Comparison of ENCODE assay signal across 8 cellular contexts in the genomic region with DNA sequence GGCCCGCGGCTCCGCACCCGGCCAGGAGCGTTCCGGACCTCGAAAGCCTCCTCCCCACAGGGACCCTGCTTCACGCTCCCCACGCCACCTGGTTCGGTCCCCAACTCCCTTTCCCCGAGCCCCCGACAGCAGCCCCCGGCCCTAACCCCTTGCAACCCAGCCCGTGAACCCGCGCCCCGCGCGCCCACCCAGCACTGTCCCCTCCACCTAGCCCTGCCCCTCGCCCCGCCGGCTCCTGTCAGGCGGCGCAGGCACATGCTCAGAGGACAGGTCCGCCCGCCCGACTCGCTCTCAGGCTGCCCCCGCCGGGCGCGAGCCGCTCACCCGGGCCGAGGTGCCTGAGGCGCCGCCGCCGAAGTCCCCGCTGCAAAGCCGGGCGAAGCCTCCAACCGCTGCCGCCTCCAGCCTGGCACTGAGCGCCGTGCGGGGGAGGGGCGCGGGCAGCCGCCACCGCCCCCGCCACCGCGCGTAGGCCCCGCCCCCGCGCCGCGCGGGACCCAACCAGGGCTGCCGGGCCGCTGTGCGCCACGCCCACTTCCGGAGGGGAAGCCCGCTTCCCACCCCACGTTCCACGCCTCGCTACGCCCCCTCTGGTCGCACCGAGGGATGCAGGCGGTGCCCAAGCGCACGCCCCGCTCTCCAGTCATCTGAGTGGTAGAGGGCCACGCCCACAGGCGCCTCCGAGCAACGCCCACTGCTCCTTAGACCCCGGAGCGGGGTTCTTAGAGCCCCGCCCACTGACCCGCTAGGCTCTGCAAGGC. TPM values are rescaled to one million over a fixed set of nuclear protein-coding genes. Genes with fewer than 3 reads are reported as not detected.
A peak's percentile ranks its signal among the peaks of the same experiment; 100 is the strongest.
DNase-seq lines count a peak whose midpoint lies in the region; ATAC-seq, FAIRE-seq and TF ChIP-seq lines count a peak whose summit lies in the region.

A gene (minus strand): TSS at position 414 of the 761 bp plus-strand sequence. CDS start 30,200 bp downstream, outside the sequence.

- H3K9me1 ChIP-seq in keratinocyte (ENCODE audit: control insufficient read depth, extremely low read depth, insufficient read depth, low read length): no peaks in the 10 kb centered on the region

- TF ChIP-seq CTCF in AG09319 (IDR thresholded peaks at IDR 0.05; ENCODE audit: low read depth, low read length): peak; percentile 71
- TF ChIP-seq CTCF in keratinocyte (optimal IDR thresholded peaks at IDR 0.05 in 1 of 3, IDR thresholded peaks at IDR 0.05 in 1 of 3, conservative IDR thresholded peaks at IDR 0.05 in 1 of 3; ENCODE audit: extremely low read depth in 1 of 3, insufficient read depth in 2 of 3, low read length in 3 of 3): peak; percentile 73 to 94 (median 90)

- peak within 1 kb of the TSS; percentile 98 for H3K9ac ChIP-seq in keratinocyte (ENCODE audit: control insufficient read depth, extremely low read depth, insufficient read depth, low read length)

- in situ Hi-C loops in GM18951 (cut with MboI; ENCODE audit: low sequenced_read_pairs, unreplicated experiment): no loop called here

- peak; percentile 77 for ATAC-seq in HG03196 (IDR thresholded peaks at IDR 0.05; ENCODE audit: unreplicated experiment)
- peak; percentile 76 to 77 for ATAC-seq in activated CD4-positive, CD25-positive, alpha-beta regulatory T cell treated with anti-CD3 and anti-CD28 coated beads, Interleukin-2, amount 50 U/mL, for 24 hours

- dilution Hi-C loops in keratinocyte (cut with MboI; ENCODE audit: extremely low pct_ligation_motif_present, low sequenced_read_pairs): no loop called here

- H3K79me2 ChIP-seq in keratinocyte (ENCODE audit: control insufficient read depth, insufficient read depth, low read length): peaks cover 47% of the 10 kb centered on the region

- peaks cover 55% of the 10 kb centered on the region for H3K4me1 ChIP-seq in keratinocyte (ENCODE audit: control insufficient read depth, extremely low read depth, insufficient read depth, low read length)

- H2AFZ ChIP-seq in keratinocyte (ENCODE audit: control insufficient read depth, low read length): peak within 1 kb of the TSS; percentile 86

- peaks cover 1 to 4% of the 10 kb centered on the region in 2 experiments for H3K36me3 ChIP-seq in keratinocyte (ENCODE audit: control insufficient read depth in 2 of 2, extremely low read depth in 1 of 2, insufficient read depth in 2 of 2, low read length in 2 of 2)

- H3K27me3 ChIP-seq in keratinocyte (ENCODE audit: control insufficient read depth, extremely low read depth, insufficient read depth, low read length): no peaks in the 10 kb centered on the region

- TF ChIP-seq POLR2A in GM18951 (IDR thresholded peaks at IDR 0.05; ENCODE audit: extremely low read depth, insufficient read depth, insufficient read length): peak; percentile 86

- peak within 1 kb of the TSS; percentile 90 to 99 (median 93) for H3K4me3 ChIP-seq in keratinocyte (ENCODE audit: control insufficient read depth in 2 of 3, extremely low read depth in 1 of 3, insufficient read depth in 2 of 3, low read depth in 1 of 3, low read length in 3 of 3)

- peak; percentile 88 for DNase-seq in AG09319 (ENCODE audit: extremely low read depth, low read depth)
- DNase-seq in NCI-H226: peak; percentile 90
- peak; percentile 92 for DNase-seq in cerebellar cortex (ENCODE audit: low spot score)
- DNase-seq in keratinocyte (ENCODE audit: low read depth, low spot score): peak; percentile 77
- DNase-seq in stimulated activated CD4-positive, alpha-beta T cell treated with anti-CD3 and anti-CD28 coated beads, Interleukin-15, amount 100 ng/mL, for 1 hour (ENCODE audit: low read depth in 1 of 2, low spot score in 1 of 2): peak; percentile 89 to 90

- no peak for FAIRE-seq in keratinocyte (lab: Jason Lieb, UNC)

- H4K20me1 ChIP-seq in keratinocyte (ENCODE audit: control insufficient read depth, extremely low read depth, insufficient read depth, low read length): peaks cover 5% of the 10 kb centered on the region

- H3K27ac ChIP-seq in keratinocyte (ENCODE audit: control insufficient read depth, insufficient read depth, low read length): peak within 1 kb of the TSS; percentile 100

- H3K9me3 ChIP-seq in keratinocyte (ENCODE audit: control insufficient read depth, low read depth, low read length): no peaks in the 10 kb centered on the region

- H3K4me2 ChIP-seq in keratinocyte (ENCODE audit: control insufficient read depth, extremely low read depth, insufficient read depth, low read depth, low read length): peak within 1 kb of the TSS; percentile 99

RNA-seq across cellular contexts. Expression of the gene that starts here (rescaled TPM):
- polyA plus RNA-seq in keratinocyte: 230 to 283 TPM (median 268 TPM) in 3 replicates
- polyA plus RNA-seq in keratinocyte (2011; ENCODE audit: low read depth): 278 TPM
- polyA plus RNA-seq in keratinocyte (2011; cell fraction: cytosol; rRNA removed): 207 and 228 TPM in 2 replicates
- 238 and 270 TPM in 2 replicates for polyA plus RNA-seq in keratinocyte (2011; cell fraction: nucleus; rRNA removed)
- 126 and 172 TPM in 2 replicates for polyA plus RNA-seq in keratinocyte (2012; ENCODE audit: low replicate concordance)
- 432 to 917 TPM (median 616 TPM) in 3 replicates for polyA minus RNA-seq in keratinocyte
- 300 TPM for polyA minus RNA-seq in keratinocyte (2011; cell fraction: cytosol; rRNA and poly(A)+ RNA removed)
- 187 and 466 TPM in 2 replicates for polyA minus RNA-seq in keratinocyte (2011; cell fraction: nucleus; rRNA and poly(A)+ RNA removed)

Comparison
In these comparisons a context has a peak if more than half of its experiments do, and no peak if none do; other contexts are left out.
1. Peak in every context shown above with its lines: DNase-seq, ATAC-seq, H3K4me3 ChIP-seq and H3K27ac ChIP-seq.